11 cellular contexts compared by ENCODE assay signal in the genomic region with DNA sequence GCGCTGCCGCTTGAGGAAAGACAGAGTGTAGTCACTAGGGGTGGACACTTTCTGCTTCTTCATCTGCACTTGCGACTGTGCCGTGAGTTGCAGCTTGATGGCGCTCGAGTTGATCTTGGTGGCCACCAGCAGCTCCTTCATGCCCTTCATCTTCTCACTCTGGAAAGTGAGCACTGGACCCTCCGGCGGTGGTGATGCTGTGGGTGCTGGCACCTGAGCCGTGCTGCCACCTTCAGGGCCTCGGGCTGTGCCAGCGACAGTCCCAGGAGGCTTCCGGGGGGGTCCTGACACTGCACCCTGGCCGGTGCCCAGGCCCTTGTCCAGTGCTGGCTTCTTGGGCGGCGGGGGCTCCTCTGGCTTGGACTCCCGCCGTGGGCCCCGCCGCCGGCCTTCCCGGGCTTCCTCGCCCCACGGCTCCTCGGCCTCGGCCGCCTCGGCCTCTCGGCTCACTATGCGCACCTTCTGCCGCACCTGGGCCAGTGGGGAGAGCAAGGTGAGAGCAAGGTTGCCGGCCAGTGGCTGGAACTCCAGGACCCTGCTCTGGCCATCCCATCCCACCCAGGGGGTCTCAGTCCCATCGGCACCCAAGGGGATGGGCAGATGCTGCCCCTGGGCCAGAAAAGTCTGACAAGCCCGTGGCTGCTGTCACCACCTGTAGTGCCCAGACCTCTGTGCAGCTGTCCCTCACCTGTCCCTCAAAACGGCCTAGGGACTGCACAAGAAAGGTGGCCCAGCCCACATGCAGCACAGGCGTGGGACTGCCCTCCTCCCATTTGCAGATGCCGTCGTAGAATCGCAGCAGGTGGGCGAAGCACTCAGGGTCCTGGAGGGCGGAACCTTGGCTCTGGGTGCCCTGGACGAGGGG. TPM values are rescaled to one million over a fixed set of nuclear protein-coding genes. Genes with fewer than 3 reads are reported as not detected.
DNase-seq lines count a peak whose midpoint lies in the region; ATAC-seq and TF ChIP-seq lines count a peak whose summit lies in the region.
"Had no signal": no experiment of that assay in that cellular context is flagged by ENCODE, and none has a peak within 500 bp of the region (broad histone marks: within the 10 kb centered on the region; RNA-seq: fewer than 3 reads in every experiment).

No MANE protein-coding gene starts in this region.

- H3K9me3 ChIP-seq in BLaER1 treated with 17β-estradiol and CSF1 and Interleukin-3, amounts not matched to agents 10 nM and 100 nM (replicated peaks in 1 of 11), result no peaks in the 10 kb centered on the region
- no peaks in the 10 kb centered on the region for H3K9me3 ChIP-seq in ascending aorta
- H3K9me3 ChIP-seq in muscle layer of duodenum (ENCODE audit: control insufficient read depth in 1 of 2, low read length in 2 of 2), result no peaks in the 10 kb centered on the region

- peak overlapping the region in 10 of 11 experiments; percentile 73 to 81 (median 77); a peak in 15 of 22 replicates for H3K9ac ChIP-seq in BLaER1 treated with 17β-estradiol and CSF1 and Interleukin-3, amounts not matched to agents 10 nM and 100 nM

- H3K4me1 ChIP-seq in BLaER1 treated with 17β-estradiol and CSF1 and Interleukin-3, amounts not matched to agents 10 nM and 100 nM, result peaks cover 64 to 82% (median 76%) of the 10 kb centered on the region in 10 experiments
- H3K4me1 ChIP-seq in ascending aorta (peaks cover 8 to 24% of the 10 kb centered on the region in 2 donors), muscle layer of duodenum (ENCODE audit: control insufficient read depth in 1 of 2, insufficient read depth in 2 of 2, low read length in 2 of 2) (peaks cover 10 to 37% of the 10 kb centered on the region in 2 donors)

- H3K27me3 ChIP-seq in BLaER1 treated with 17β-estradiol and CSF1 and Interleukin-3, amounts not matched to agents 10 nM and 100 nM, result no peaks in the 10 kb centered on the region
- no peaks in the 10 kb centered on the region for H3K27me3 ChIP-seq in ascending aorta
- H3K27me3 ChIP-seq in muscle layer of duodenum (ENCODE audit: low read depth, low read length), result no peaks in the 10 kb centered on the region

- ATAC-seq in GM21717 (IDR thresholded peaks at IDR 0.05; ENCODE audit: unreplicated experiment) (no peak), GM19455 (IDR thresholded peaks at IDR 0.05; ENCODE audit: unreplicated experiment) (no peak)

- H3K4me2 ChIP-seq in BLaER1 treated with 17β-estradiol and CSF1 and Interleukin-3, amounts not matched to agents 10 nM and 100 nM, result peak overlapping the region; percentile 86 to 100 (median 97)

- intact Hi-C loops in ascending aorta (cut with DNase I), result loop anchor here (10.0 kb wide), 1 partner anchor 280 kb away; the partner anchor contains the start of genes CDCA5 and ZFPL1

- peaks cover 0 to 40% (median 0%) of the 10 kb centered on the region in 11 experiments; a peak in 6 of 22 replicates for H4K20me1 ChIP-seq in BLaER1 treated with 17β-estradiol and CSF1 and Interleukin-3, amounts not matched to agents 10 nM and 100 nM

- peaks cover 28 to 57% (median 43%) of the 10 kb centered on the region in 11 experiments for H3K36me3 ChIP-seq in BLaER1 treated with 17β-estradiol and CSF1 and Interleukin-3, amounts not matched to agents 10 nM and 100 nM
- H3K36me3 ChIP-seq in ascending aorta (peaks cover 8 to 29% of the 10 kb centered on the region in 2 donors), muscle layer of duodenum (ENCODE audit: control insufficient read depth in 1 of 2, insufficient read depth in 2 of 2, low read length in 2 of 2) (peaks cover 2 to 27% of the 10 kb centered on the region in 2 donors)

- H3K27ac ChIP-seq in BLaER1 treated with 17β-estradiol and CSF1 and Interleukin-3, amounts not matched to agents 10 nM and 100 nM, result peak overlapping the region in 7 of 11 experiments; percentile 52 to 86 (median 72); a peak in 6 of 22 replicates
- peak overlapping the region; percentile 91 to 94 for H3K27ac ChIP-seq in ascending aorta
- peak overlapping the region; percentile 64 for H3K27ac ChIP-seq in muscle layer of duodenum (ENCODE audit: low read length)

- no peak for TF ChIP-seq CTCF in ascending aorta (IDR thresholded peaks at IDR 0.05)

- DNase-seq in HT-29 (ENCODE audit: low spot score) (peak; percentile 25), ascending aorta (ENCODE audit: low spot score in 2 of 2) (no peak), hypothalamus (lab: John Stamatoyannopoulos, UW) (no peak)
- no peak for DNase-seq in activated CD4-positive, alpha-beta T cell treated with anti-CD3 and anti-CD28 coated beads, Interleukin-2, amount 50 U/mL, for 48 hours
- DNase-seq: foreskin melanocyte; NCI-H524; stimulated activated CD4-positive, alpha-beta T cell treated with anti-CD3 and anti-CD28 coated beads, Interleukin-12 subunit alpha, Interleukin-12 subunit beta, amount 100 ng/mL, for 4 hours had no signal

- peak overlapping the region in 8 of 10 experiments; percentile 68 to 79 (median 73); a peak in 12 of 20 replicates for H3K4me3 ChIP-seq in BLaER1 treated with 17β-estradiol and CSF1 and Interleukin-3, amounts not matched to agents 10 nM and 100 nM
- H3K4me3 ChIP-seq in ascending aorta (peak overlapping the region in 1 of 2 donors; percentile 65), muscle layer of duodenum (ENCODE audit: low read depth in 1 of 2, low read length in 2 of 2) (no peak overlapping the region)

RNA-seq across cellular contexts. Expression of gene MAP4K2, which starts 1.6 kb away (rescaled TPM):
- total RNA-seq in HT-29 (2014; rRNA removed; shearing (Covaris generic)), result 44.4 and 57.0 TPM in 2 replicates
- total RNA-seq in ascending aorta, result 34.0 TPM

RNA-seq across cellular contexts. Expression of gene MEN1, which starts 5.8 kb away (rescaled TPM):
- total RNA-seq in HT-29 (2014; rRNA removed; shearing (Covaris generic)), result 35.1 and 38.0 TPM in 2 replicates
- total RNA-seq in ascending aorta, result 36.6 TPM

RNA-seq across cellular contexts. Expression of gene SF1, which starts 26.2 kb away (rescaled TPM):
- total RNA-seq in HT-29 (2014; rRNA removed; shearing (Covaris generic)), result 193 and 251 TPM in 2 replicates
- total RNA-seq in ascending aorta, result 332 TPM

RNA-seq across cellular contexts. Expression of gene CDC42BPG, which starts 39.9 kb away (rescaled TPM):
- total RNA-seq in HT-29 (2014; rRNA removed; shearing (Covaris generic)), result 22.7 and 24.7 TPM in 2 replicates
- not detected for total RNA-seq in ascending aorta

RNA-seq across cellular contexts. Expression of gene PYGM, which starts 44.8 kb away (rescaled TPM):
- 0.16 and 0.23 TPM in 2 replicates for total RNA-seq in HT-29 (2014; rRNA removed; shearing (Covaris generic))
- 13.9 TPM for total RNA-seq in ascending aorta

Comparison
In these comparisons a context has a peak if more than half of its experiments do, and no peak if none do; other contexts are left out.
1. H3K4me3 ChIP-seq: peak in BLaER1 treated with 17β-estradiol and CSF1 and Interleukin-3, amounts not matched to agents 10 nM and 100 nM (8 of 10); none in muscle layer of duodenum (0 of 2).
2. Peak in every context shown above with its lines, with median percentiles within 50 percentile points of each other: H3K27ac ChIP-seq.